Comparison of ENCODE assay signal across 8 cellular contexts in genomic region chr4:53365486-53366300, GRCh38. TPM values are rescaled to one million over a fixed set of nuclear protein-coding genes. Genes with fewer than 3 reads are reported as not detected.
DNase-seq lines count a peak whose midpoint lies in the region; ATAC-seq, FAIRE-seq and TF ChIP-seq lines count a peak whose summit lies in the region.

SCFD2 (minus strand) TSS chr4:53366061.

- peaks cover 0 to 37% (median 22%) of the 10 kb centered on the region in 4 donors for H3K4me1 ChIP-seq in sigmoid colon

- H3K27ac Mint-ChIP-seq in brain: peak within 1 kb of the TSS; percentile 89 to 98 (median 96)

- H3K36me3 Mint-ChIP-seq in brain: peaks cover 3% of the 10 kb centered on the region

- no peak for TF ChIP-seq EP300 in sigmoid colon (IDR thresholded peaks at IDR 0.05)

- H3K4me1 Mint-ChIP-seq in brain: peaks cover 55% of the 10 kb centered on the region

- peak; percentile 83 for DNase-seq in NCI-H2107 treated with DMSO at 0.1 percent for 48 hours (lab: John Stamatoyannopoulos, UW; ENCODE audit: unreplicated experiment)
- peak; percentile 91 for DNase-seq in iPS DF 4.7 (ENCODE audit: extremely low read depth, low spot score)
- peak; percentile 98 for DNase-seq in sigmoid colon

- intact Hi-C loops in sigmoid colon (cut with DNase I): loop anchor here (1.0 to 10.0 kb wide), 2 partner anchors 12 to 699 kb away; partner anchors contain the start of genes CHIC2 and FIP1L1

- FAIRE-seq in TTC549 (lab: Jason Lieb, UNC): peak; percentile 64

- no peak for TF ChIP-seq POLR2A in sigmoid colon (IDR thresholded peaks at IDR 0.05)

- no peaks in the 10 kb centered on the region for H3K9me3 ChIP-seq in sigmoid colon

- peaks cover 0 to 13% (median 3%) of the 10 kb centered on the region in 3 donors for H3K27me3 ChIP-seq in sigmoid colon

- peaks cover 45% of the 10 kb centered on the region for H3K27me3 Mint-ChIP-seq in brain

- H3K27ac ChIP-seq in 22Rv1 (peak within 1 kb of the TSS; percentile 70), sigmoid colon (peak within 1 kb of the TSS; percentile 58 to 74 (median 62))

- H3K4me3 Mint-ChIP-seq in brain: peak within 1 kb of the TSS; percentile 97 to 98 (median 98)

- H3K9me3 Mint-ChIP-seq in brain: peaks cover 0 to 4% (median 0%) of the 10 kb centered on the region in 5 experiments

- no peaks in the 10 kb centered on the region for H3K36me3 ChIP-seq in sigmoid colon

- 0% methylated on average over 51 of the region's 51 CpGs for WGBS in sigmoid colon, 2 donors

- ATAC-seq in GM18520 (IDR thresholded peaks at IDR 0.05; ENCODE audit: unreplicated experiment): peak; percentile 96
- ATAC-seq in HG03064 (IDR thresholded peaks at IDR 0.05; ENCODE audit: low read depth, unreplicated experiment): peak; percentile 97

- no peak for TF ChIP-seq CTCF in 22Rv1 (IDR thresholded peaks at IDR 0.05)
- no peak for TF ChIP-seq CTCF in brain (conservative IDR thresholded peaks at IDR 0.05)
- TF ChIP-seq CTCF in sigmoid colon (IDR thresholded peaks at IDR 0.05): no peak

- peak within 1 kb of the TSS; percentile 59 to 94 (median 84) for H3K4me3 ChIP-seq in sigmoid colon

RNA-seq across cellular contexts. Expression of gene SCFD2, which starts in this region (rescaled TPM):
- 12.4 TPM for polyA plus RNA-seq in brain (ENCODE audit: insufficient read depth, low read depth, low replicate concordance)
- 10 to 100 TPM; 10.7 to 16.6 (median 12.2) TPM for total RNA-seq in sigmoid colon
- polyA plus RNA-seq in sigmoid colon: 1 to 10 TPM; 3.7 to 7.3 (median 4.8) TPM

Comparison
In these comparisons a context has a peak if more than half of its experiments do, and no peak if none do; other contexts are left out.
1. Peak in every context shown above with its lines: DNase-seq, ATAC-seq, H3K4me3 ChIP-seq and H3K27ac ChIP-seq.